Comparison of ENCODE assay signal across 28 cellular contexts in the genomic region with DNA sequence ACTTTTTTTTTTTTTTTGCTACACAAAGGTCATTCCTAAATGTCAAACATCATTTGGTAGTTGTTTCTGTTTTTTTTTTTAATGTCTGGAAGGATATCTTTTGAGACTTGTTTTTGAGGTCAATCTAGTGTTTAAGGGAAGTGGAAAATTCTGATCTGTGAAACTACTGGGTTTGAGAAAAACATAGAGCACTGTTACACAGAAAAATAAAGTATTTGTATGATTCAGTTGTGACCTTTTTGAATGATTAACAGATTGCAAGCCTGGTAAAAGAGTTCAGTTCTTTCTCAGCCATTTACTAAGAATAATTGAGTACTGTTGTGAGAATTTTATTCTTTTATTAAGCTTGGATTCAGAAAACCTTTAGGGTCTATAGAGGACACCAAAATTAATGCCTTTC.
"Had no signal": no experiment of that assay in that cellular context is flagged by ENCODE, and none has a peak within 500 bp of the region (broad histone marks: within the 10 kb centered on the region; RNA-seq: fewer than 3 reads in every experiment).

No MANE protein-coding gene starts in this region.

- FAIRE-seq: colon, islet of Langerhans, small intestine had no signal

- DNase-seq: dorsolateral prefrontal cortex; effector CD4-positive, alpha-beta T cell; foreskin fibroblast; glutamatergic neuron; heart right ventricle; hippocampal formation; left colon; left ventricle myocardium inferior; lower lobe of right lung; natural killer cell; occipital lobe; ovary; posterior cingulate gyrus; right lobe of liver; small intestine; stimulated activated CD4-positive, alpha-beta T cell treated with anti-CD3 and anti-CD28 coated beads, Interleukin-15, amount 100 ng/mL, for 24 hours; stimulated activated CD4-positive, alpha-beta T cell treated with anti-CD3 and anti-CD28 coated beads, Interleukin-2, amount 100 ng/mL, for 48 hours; stimulated activated naive CD4-positive, alpha-beta T cell; stimulated activated naive CD8-positive, alpha-beta T cell treated with anti-CD3 and anti-CD28 coated beads, Interleukin-15, amount 100 ng/mL, for 72 hours; transverse colon; upper lobe of right lung; uterus had no signal

- H3K4me3 ChIP-seq: dorsolateral prefrontal cortex, gastroesophageal sphincter, heart right ventricle, left ventricle myocardium inferior, lower lobe of right lung, ovary, right lobe of liver, suprapubic skin, transverse colon, upper lobe of right lung, uterus had no signal

- H3K9me3 ChIP-seq: gastroesophageal sphincter, lower lobe of right lung, ovary, right lobe of liver, suprapubic skin, transverse colon, upper lobe of right lung, uterus had no signal

- ATAC-seq: esophagus mucosa; gastroesophageal sphincter; heart right ventricle; left colon; lower lobe of right lung; natural killer cell; right lobe of liver; stimulated activated naive CD8-positive, alpha-beta T cell treated with anti-CD3 and anti-CD28 coated beads, Interleukin-15, amount 100 ng/mL, for 72 hours; upper lobe of right lung had no signal

- H3K4me1 ChIP-seq: gastroesophageal sphincter, heart right ventricle, left ventricle myocardium inferior, lower lobe of right lung, right lobe of liver, suprapubic skin, transverse colon, upper lobe of right lung, uterus had no signal

- H3K27me3 ChIP-seq: dorsolateral prefrontal cortex, gastroesophageal sphincter, heart right ventricle, ovary, right lobe of liver, suprapubic skin, transverse colon, upper lobe of right lung, uterus had no signal

- H3K36me3 ChIP-seq: gastroesophageal sphincter, heart right ventricle, left ventricle myocardium inferior, lower lobe of right lung, ovary, right lobe of liver, suprapubic skin, transverse colon, upper lobe of right lung, uterus had no signal

- H3K27ac ChIP-seq: dorsolateral prefrontal cortex, epithelial cell of prostate, lower lobe of right lung, ovary, right lobe of liver, suprapubic skin, transverse colon, upper lobe of right lung, uterus had no signal
